8 cellular contexts compared by ENCODE assay signal in genomic region chr11:67303132-67303988, GRCh38. TPM values are rescaled to one million over a fixed set of nuclear protein-coding genes. Genes with fewer than 3 reads are reported as not detected.
DNase-seq lines count a peak whose midpoint lies in the region; ATAC-seq and TF ChIP-seq lines count a peak whose summit lies in the region.

A gene with protein sequence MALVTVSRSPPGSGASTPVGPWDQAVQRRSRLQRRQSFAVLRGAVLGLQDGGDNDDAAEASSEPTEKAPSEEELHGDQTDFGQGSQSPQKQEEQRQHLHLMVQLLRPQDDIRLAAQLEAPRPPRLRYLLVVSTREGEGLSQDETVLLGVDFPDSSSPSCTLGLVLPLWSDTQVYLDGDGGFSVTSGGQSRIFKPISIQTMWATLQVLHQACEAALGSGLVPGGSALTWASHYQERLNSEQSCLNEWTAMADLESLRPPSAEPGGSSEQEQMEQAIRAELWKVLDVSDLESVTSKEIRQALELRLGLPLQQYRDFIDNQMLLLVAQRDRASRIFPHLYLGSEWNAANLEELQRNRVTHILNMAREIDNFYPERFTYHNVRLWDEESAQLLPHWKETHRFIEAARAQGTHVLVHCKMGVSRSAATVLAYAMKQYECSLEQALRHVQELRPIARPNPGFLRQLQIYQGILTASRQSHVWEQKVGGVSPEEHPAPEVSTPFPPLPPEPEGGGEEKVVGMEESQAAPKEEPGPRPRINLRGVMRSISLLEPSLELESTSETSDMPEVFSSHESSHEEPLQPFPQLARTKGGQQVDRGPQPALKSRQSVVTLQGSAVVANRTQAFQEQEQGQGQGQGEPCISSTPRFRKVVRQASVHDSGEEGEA (plus strand): TSS chr11:67303530. CDS start chr11:67303626, 96 bp downstream.

- peak within 1 kb of the TSS; percentile 100 for H3K18ac ChIP-seq in trophoblast cell (ENCODE audit: low read length)

- POLR2A ChIA-PET in RWPE1 (lab: Yijun Ruan, JAX; ENCODE audit: low non-redundant PET) = interaction anchor here (0.6 to 2.1 kb wide), 9 partner anchors 9 to 811 kb away, joined by 3 to 7 read pairs (median 5); partner anchors contain the start of genes ANKRD13D and PPP1CA

- H3K36me3 ChIP-seq in BE2C (peaks cover 23% of the 10 kb centered on the region), right atrium auricular region (peaks cover 32% of the 10 kb centered on the region), trophoblast cell (ENCODE audit: control insufficient read depth in 1 of 2, insufficient read depth in 2 of 2, low read length in 2 of 2) (peaks cover 57% of the 10 kb centered on the region in 2 experiments)

- peak within 1 kb of the TSS; percentile 98 for H2AFZ ChIP-seq in trophoblast cell (ENCODE audit: insufficient read depth, low read length, poor library complexity)

- H3K9me3 ChIP-seq in BE2C (no peaks in the 10 kb centered on the region), right atrium auricular region (no peaks in the 10 kb centered on the region), trophoblast cell (ENCODE audit: insufficient read depth, low read depth, low read length) (peaks cover 5% of the 10 kb centered on the region)

- H2BK12ac ChIP-seq in trophoblast cell (ENCODE audit: low read length) = peak within 1 kb of the TSS; percentile 84

- CTCF ChIA-PET in RWPE1 (lab: Yijun Ruan, JAX) = interaction anchor here (0.6 to 2.0 kb wide), 7 partner anchors 10 to 781 kb away, joined by 3 to 13 read pairs (median 3); partner anchors contain the start of gene ANKRD13D

- H3K27ac ChIP-seq in RWPE1 = peak within 1 kb of the TSS; percentile 99
- H3K27ac ChIP-seq in right atrium auricular region = peak within 1 kb of the TSS; percentile 81 to 82
- peak within 1 kb of the TSS; percentile 88 for H3K27ac ChIP-seq in trophoblast cell (ENCODE audit: low read depth, low read length)

- H3K9ac ChIP-seq in trophoblast cell (ENCODE audit: low read length) = peak within 1 kb of the TSS; percentile 87

- peak within 1 kb of the TSS; percentile 98 for H3K4ac ChIP-seq in trophoblast cell (ENCODE audit: low read depth, low read length)

- H3K79me1 ChIP-seq in trophoblast cell (ENCODE audit: low read length) = peaks cover 22% of the 10 kb centered on the region

- H3K4me1 ChIP-seq in BE2C (peaks cover 14% of the 10 kb centered on the region), right atrium auricular region (peaks cover 0 to 31% of the 10 kb centered on the region in 2 donors), trophoblast cell (ENCODE audit: control insufficient read depth in 1 of 2, insufficient read depth in 2 of 2, low read length in 2 of 2) (peaks cover 23 to 29% of the 10 kb centered on the region in 2 experiments)

- ATAC-seq in HG02642 (IDR thresholded peaks at IDR 0.05; ENCODE audit: poor library complexity, unreplicated experiment) (peak; percentile 59), HG02798 (IDR thresholded peaks at IDR 0.05; ENCODE audit: poor library complexity, unreplicated experiment) (no peak), HG02763 (IDR thresholded peaks at IDR 0.05; ENCODE audit: unreplicated experiment) (no peak)

- peak within 1 kb of the TSS; percentile 100 for H3K14ac ChIP-seq in trophoblast cell (ENCODE audit: low read length)

- peak within 1 kb of the TSS; percentile 98 for H4K8ac ChIP-seq in trophoblast cell (ENCODE audit: low read depth, low read length)

- peak within 1 kb of the TSS; percentile 60 for H3K4me3 ChIP-seq in BE2C (ENCODE audit: low read depth, low read length)
- H3K4me3 ChIP-seq in astrocyte of the spinal cord (ENCODE audit: low read depth, low read length) = peak within 1 kb of the TSS; percentile 53
- peak within 1 kb of the TSS; percentile 74 to 94 for H3K4me3 ChIP-seq in right atrium auricular region
- H3K4me3 ChIP-seq in trophoblast cell (ENCODE audit: low read depth, low read length) = peak within 1 kb of the TSS; percentile 95

- peak within 1 kb of the TSS; percentile 99 for H4K12ac ChIP-seq in trophoblast cell (ENCODE audit: low read depth, low read length)

- no CpG with 5 or more reads among the region's 83 CpGs for WGBS in trophoblast cell (ENCODE audit: extremely low coverage, insufficient coverage, insufficient read length)

- H4K91ac ChIP-seq in trophoblast cell (ENCODE audit: low read depth, low read length) = peak within 1 kb of the TSS; percentile 99

- H3K27me3 ChIP-seq in BE2C (no peaks in the 10 kb centered on the region), right atrium auricular region (no peaks in the 10 kb centered on the region), trophoblast cell (ENCODE audit: insufficient read depth, low read length) (no peaks in the 10 kb centered on the region)

- peak within 1 kb of the TSS; percentile 96 for H2AK5ac ChIP-seq in trophoblast cell (ENCODE audit: low read length)

- H3K23ac ChIP-seq in trophoblast cell (ENCODE audit: low read length) = no peak within 1 kb of the TSS

- H3K79me2 ChIP-seq in trophoblast cell (ENCODE audit: control insufficient read depth, insufficient read depth, low read length, poor library complexity) = peaks cover 10% of the 10 kb centered on the region

- TF ChIP-seq CTCF in BE2C (IDR thresholded peaks at IDR 0.05; ENCODE audit: low read depth, low read length) (no peak), RWPE1 (conservative IDR thresholded peaks at IDR 0.05; ENCODE audit: low read depth) (no peak), astrocyte of the spinal cord (IDR thresholded peaks at IDR 0.05; ENCODE audit: low read depth, low read length) (no peak), right atrium auricular region (IDR thresholded peaks at IDR 0.05) (no peak)

- H3K4me2 ChIP-seq in trophoblast cell (ENCODE audit: low read length) = peak within 1 kb of the TSS; percentile 97

- peak within 1 kb of the TSS; percentile 98 for H2BK5ac ChIP-seq in trophoblast cell (ENCODE audit: low read depth, low read length, poor library complexity)

- DNase-seq in BE2C (no peak), RWPE1 (ENCODE audit: low spot score) (peak; percentile 73), astrocyte of the spinal cord (ENCODE audit: low read depth, low spot score) (peak; percentile 54), right atrium auricular region (ENCODE audit: low spot score) (no peak), trophoblast cell (peak; percentile 88 to 93)

- peak within 1 kb of the TSS; percentile 98 for H2BK120ac ChIP-seq in trophoblast cell (ENCODE audit: insufficient read depth, low read length, poor library complexity)

- in situ Hi-C loops in astrocyte of the spinal cord (cut with HindIII; ENCODE audit: low sequenced_read_pairs) = no loop called here

RNA-seq across cellular contexts. Expression of the gene that starts here (rescaled TPM):
- 3.9 TPM for polyA plus RNA-seq in BE2C (2012; ENCODE audit: insufficient read depth, insufficient read length, low read depth)
- 10 to 100 TPM; 14.7 to 23.6 TPM for total RNA-seq in right atrium auricular region
- 85.6 and 93.4 TPM in 2 replicates for polyA plus RNA-seq in trophoblast cell (2013)

Comparison
In these comparisons a context has a peak if more than half of its experiments do, and no peak if none do; other contexts are left out.
1. DNase-seq: peak in RWPE1 (single experiment), astrocyte of the spinal cord (single experiment) and trophoblast cell (2 of 2); none in BE2C (single experiment) and right atrium auricular region (single experiment).
2. Peak in every context shown above with its lines, with median percentiles within 50 percentile points of each other: H3K4me3 ChIP-seq and H3K27ac ChIP-seq.